37 cellular contexts compared by ENCODE assay signal in the genomic region with DNA sequence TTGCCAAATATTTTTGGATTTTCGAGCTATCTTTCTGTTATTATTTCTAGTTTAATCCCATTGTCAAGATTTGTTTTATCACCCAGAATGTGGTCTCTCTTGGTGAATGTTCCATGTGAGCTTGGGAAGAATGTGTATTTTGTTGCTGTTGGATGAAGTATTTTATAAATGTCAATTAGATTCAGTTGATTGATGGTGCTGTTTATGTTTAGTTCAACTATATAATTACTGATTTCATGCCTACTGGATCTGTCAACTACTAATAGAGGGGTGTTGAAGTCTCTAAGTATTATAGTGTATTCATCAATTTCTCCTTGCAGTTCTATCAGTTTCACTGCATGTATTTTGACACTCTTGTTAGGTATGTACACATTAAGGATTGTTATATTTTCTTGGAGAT.
"Had no signal": no experiment of that assay in that cellular context is flagged by ENCODE, and none has a peak within 500 bp of the region (broad histone marks: within the 10 kb centered on the region; RNA-seq: fewer than 3 reads in every experiment).

No MANE protein-coding gene starts in this region.

- H3K4me3 ChIP-seq: adrenal gland, ascending aorta, body of pancreas, breast epithelium, cardiac muscle cell had no signal

- H3K4me3 Mint-ChIP-seq: activated naive CD4-positive, alpha-beta T cell treated with anti-CD3 and anti-CD28 coated beads for 36 hours; activated naive CD4-positive, alpha-beta T cell treated with anti-CD3 and anti-CD28 coated beads, Interleukin-2, amount 10 ng/mL, durations not matched to agents 7 days and 5 days; activated naive CD4-positive, alpha-beta T cell treated with anti-CD3 and anti-CD28 coated beads, Interleukin-2, amount 50 U/mL, for 24 hours; activated naive CD8-positive, alpha-beta T cell; activated naive CD8-positive, alpha-beta T cell treated with anti-CD3 and anti-CD28 coated beads for 36 hours; activated naive CD8-positive, alpha-beta T cell treated with anti-CD3 and anti-CD28 coated beads, Interleukin-2, amount 10 ng/mL, durations not matched to agents 7 days and 5 days; activated naive CD8-positive, alpha-beta T cell treated with anti-CD3 and anti-CD28 coated beads, Interleukin-2, amount 50 U/mL, for 24 hours; activated T-cell treated with anti-CD3 and anti-CD28 coated beads, Interleukin-2, amount 50 U/mL, for 24 hours; activated T-cell treated with anti-CD3 and anti-CD28 coated beads, Interleukin-2, amount 50 U/mL, for 4 hours; activated T-cell treated with anti-CD3 and anti-CD28 coated beads, Interleukin-2, amount 50 U/mL, for 72 hours; activated T-helper 1 cell treated with anti-CD3 and anti-CD28 coated beads, Interleukin-12 subunit alpha, Interleukin-12 subunit beta, Interleukin-2, Interleukin-4 antibody, amounts not matched to agents 30 ng/mL and 10 ng/mL and 1 ng/mL, durations not matched to agents 14 hours and 24 hours and 36 hours; activated T-helper 17 cell treated with anti-CD3 and anti-CD28 coated beads, Interleukin-2, amount 50 U/mL, for 72 hours; brain; central memory CD8-positive, alpha-beta T cell had no signal

- H3K27me3 Mint-ChIP-seq: activated naive CD4-positive, alpha-beta T cell treated with anti-CD3 and anti-CD28 coated beads, Interleukin-2, amount 50 U/mL, for 24 hours; activated naive CD8-positive, alpha-beta T cell; activated naive CD8-positive, alpha-beta T cell treated with anti-CD3 and anti-CD28 coated beads for 36 hours; activated naive CD8-positive, alpha-beta T cell treated with anti-CD3 and anti-CD28 coated beads, Interleukin-2, amount 10 ng/mL, durations not matched to agents 7 days and 5 days; activated naive CD8-positive, alpha-beta T cell treated with anti-CD3 and anti-CD28 coated beads, Interleukin-2, amount 50 U/mL, for 24 hours; activated T-cell treated with anti-CD3 and anti-CD28 coated beads, Interleukin-2, amount 50 U/mL, for 24 hours; brain; central memory CD8-positive, alpha-beta T cell had no signal

- DNase-seq: activated effector memory CD4-positive, alpha-beta T cell treated with anti-CD3 and anti-CD28 coated beads, Interleukin-2, amount 50 U/mL, for 16 hours; activated effector memory CD4-positive, alpha-beta T cell treated with Interleukin-2 at 50 U/mL for 16 hours; activated gamma-delta T cell; activated gamma-delta T cell treated with Interleukin-2 at 50 U/mL for 16 hours; activated naive CD4-positive, alpha-beta T cell; activated naive CD4-positive, alpha-beta T cell treated with anti-CD3 and anti-CD28 coated beads for 36 hours; activated naive CD4-positive, alpha-beta T cell treated with anti-CD3 and anti-CD28 coated beads, Interleukin-2, amount 10 ng/mL, durations not matched to agents 7 days and 5 days; activated naive CD4-positive, alpha-beta T cell treated with anti-CD3 and anti-CD28 coated beads, Interleukin-2, amount 50 U/mL, for 16 hours; activated naive CD4-positive, alpha-beta T cell treated with Interleukin-2 at 50 U/mL for 16 hours; activated naive CD8-positive, alpha-beta T cell treated with anti-CD3 and anti-CD28 coated beads for 36 hours; activated naive CD8-positive, alpha-beta T cell treated with anti-CD3 and anti-CD28 coated beads, Interleukin-2, amount 10 ng/mL, durations not matched to agents 7 days and 5 days; activated naive CD8-positive, alpha-beta T cell treated with anti-CD3 and anti-CD28 coated beads, Interleukin-2, amount 50 U/mL, for 24 hours; activated T-cell treated with anti-CD3 and anti-CD28 coated beads, Interleukin-2, amount 50 U/mL, for 24 hours; activated T-cell treated with anti-CD3 and anti-CD28 coated beads, Interleukin-2, amount 50 U/mL, for 4 hours; activated T-cell treated with anti-CD3 and anti-CD28 coated beads, Interleukin-2, amount 50 U/mL, for 48 hours; activated T-cell treated with anti-CD3 and anti-CD28 coated beads, Interleukin-2, amount 50 U/mL, for 72 hours; adrenal gland; amniotic stem cell; amygdala; anterior cingulate cortex; aorta; body of pancreas; brain microvascular endothelial cell; caudate nucleus; central memory CD4-positive, alpha-beta T cell; cerebellar nuclear complex had no signal

- H3K4me1 ChIP-seq: adrenal gland, ascending aorta, body of pancreas, breast epithelium had no signal

- H3K27me3 ChIP-seq: adrenal gland, ascending aorta, body of pancreas, brain microvascular endothelial cell, breast epithelium, cardiac muscle cell had no signal

- H3K27ac ChIP-seq: adrenal gland, ascending aorta, body of pancreas, brain microvascular endothelial cell, breast epithelium, cardiac muscle cell had no signal

- H3K36me3 Mint-ChIP-seq: activated naive CD4-positive, alpha-beta T cell treated with anti-CD3 and anti-CD28 coated beads, Interleukin-2, amount 10 ng/mL, durations not matched to agents 7 days and 5 days; activated naive CD4-positive, alpha-beta T cell treated with anti-CD3 and anti-CD28 coated beads, Interleukin-2, amount 50 U/mL, for 24 hours; activated naive CD4-positive, alpha-beta T cell treated with anti-CD3 and anti-CD28 coated beads, Interleukin-2, amount 50 U/mL, for 72 hours; activated naive CD8-positive, alpha-beta T cell had no signal

- H3K9me3 Mint-ChIP-seq: activated naive CD4-positive, alpha-beta T cell treated with anti-CD3 and anti-CD28 coated beads for 36 hours; activated naive CD4-positive, alpha-beta T cell treated with anti-CD3 and anti-CD28 coated beads, Interleukin-2, amount 10 ng/mL, durations not matched to agents 7 days and 5 days; activated naive CD4-positive, alpha-beta T cell treated with anti-CD3 and anti-CD28 coated beads, Interleukin-2, amount 50 U/mL, for 24 hours; activated naive CD4-positive, alpha-beta T cell treated with anti-CD3 and anti-CD28 coated beads, Interleukin-2, amount 50 U/mL, for 72 hours; activated naive CD8-positive, alpha-beta T cell treated with anti-CD3 and anti-CD28 coated beads for 36 hours; activated naive CD8-positive, alpha-beta T cell treated with anti-CD3 and anti-CD28 coated beads, Interleukin-2, amount 50 U/mL, for 24 hours; activated T-cell treated with anti-CD3 and anti-CD28 coated beads, Interleukin-2, amount 50 U/mL, for 24 hours; activated T-cell treated with anti-CD3 and anti-CD28 coated beads, Interleukin-2, amount 50 U/mL, for 4 hours; activated T-cell treated with anti-CD3 and anti-CD28 coated beads, Interleukin-2, amount 50 U/mL, for 72 hours; activated T-helper 1 cell treated with anti-CD3 and anti-CD28 coated beads, Interleukin-12 subunit alpha, Interleukin-12 subunit beta, Interleukin-2, Interleukin-4 antibody, amounts not matched to agents 30 ng/mL and 10 ng/mL and 1 ng/mL, durations not matched to agents 14 hours and 24 hours and 36 hours; activated T-helper 17 cell treated with anti-CD3 and anti-CD28 coated beads, Interleukin-2, amount 50 U/mL, for 72 hours; central memory CD8-positive, alpha-beta T cell had no signal

- H3K36me3 ChIP-seq: adrenal gland, ascending aorta, brain microvascular endothelial cell, breast epithelium, cardiac muscle cell had no signal

- H3K4me1 Mint-ChIP-seq: activated naive CD4-positive, alpha-beta T cell treated with anti-CD3 and anti-CD28 coated beads, Interleukin-2, amount 10 ng/mL, durations not matched to agents 7 days and 5 days; activated naive CD4-positive, alpha-beta T cell treated with anti-CD3 and anti-CD28 coated beads, Interleukin-2, amount 50 U/mL, for 24 hours; activated naive CD8-positive, alpha-beta T cell treated with anti-CD3 and anti-CD28 coated beads, Interleukin-2, amount 10 ng/mL, durations not matched to agents 7 days and 5 days; activated T-helper 17 cell treated with anti-CD3 and anti-CD28 coated beads, Interleukin-2, amount 50 U/mL, for 72 hours; central memory CD8-positive, alpha-beta T cell had no signal

- H3K9me3 ChIP-seq: adrenal gland, ascending aorta, body of pancreas, breast epithelium had no signal

- H3K27ac Mint-ChIP-seq: activated naive CD4-positive, alpha-beta T cell treated with anti-CD3 and anti-CD28 coated beads for 36 hours; activated naive CD4-positive, alpha-beta T cell treated with anti-CD3 and anti-CD28 coated beads, Interleukin-2, amount 10 ng/mL, durations not matched to agents 7 days and 5 days; activated naive CD4-positive, alpha-beta T cell treated with anti-CD3 and anti-CD28 coated beads, Interleukin-2, amount 50 U/mL, for 24 hours; activated naive CD4-positive, alpha-beta T cell treated with anti-CD3 and anti-CD28 coated beads, Interleukin-2, amount 50 U/mL, for 72 hours; activated naive CD8-positive, alpha-beta T cell; activated naive CD8-positive, alpha-beta T cell treated with anti-CD3 and anti-CD28 coated beads for 36 hours; activated naive CD8-positive, alpha-beta T cell treated with anti-CD3 and anti-CD28 coated beads, Interleukin-2, amount 10 ng/mL, durations not matched to agents 7 days and 5 days; activated naive CD8-positive, alpha-beta T cell treated with anti-CD3 and anti-CD28 coated beads, Interleukin-2, amount 50 U/mL, for 24 hours; activated T-cell treated with anti-CD3 and anti-CD28 coated beads, Interleukin-2, amount 50 U/mL, for 24 hours; activated T-cell treated with anti-CD3 and anti-CD28 coated beads, Interleukin-2, amount 50 U/mL, for 72 hours; activated T-helper 1 cell treated with anti-CD3 and anti-CD28 coated beads, Interleukin-12 subunit alpha, Interleukin-12 subunit beta, Interleukin-2, Interleukin-4 antibody, amounts not matched to agents 30 ng/mL and 10 ng/mL and 1 ng/mL, durations not matched to agents 14 hours and 24 hours and 36 hours; activated T-helper 17 cell treated with anti-CD3 and anti-CD28 coated beads, Interleukin-2, amount 50 U/mL, for 72 hours; activated T-helper 2 cell treated with anti-CD3 and anti-CD28 coated beads, Interferon-gamma antibody, Interleukin-2, Interleukin-4, amounts not matched to agents 10 μg/mL and 5 μg/mL and 100 μg/mL, durations not matched to agents 14 hours and 24 hours and 36 hours; brain had no signal
